ENCODE assay signal across 8 cellular contexts in the genomic region with DNA sequence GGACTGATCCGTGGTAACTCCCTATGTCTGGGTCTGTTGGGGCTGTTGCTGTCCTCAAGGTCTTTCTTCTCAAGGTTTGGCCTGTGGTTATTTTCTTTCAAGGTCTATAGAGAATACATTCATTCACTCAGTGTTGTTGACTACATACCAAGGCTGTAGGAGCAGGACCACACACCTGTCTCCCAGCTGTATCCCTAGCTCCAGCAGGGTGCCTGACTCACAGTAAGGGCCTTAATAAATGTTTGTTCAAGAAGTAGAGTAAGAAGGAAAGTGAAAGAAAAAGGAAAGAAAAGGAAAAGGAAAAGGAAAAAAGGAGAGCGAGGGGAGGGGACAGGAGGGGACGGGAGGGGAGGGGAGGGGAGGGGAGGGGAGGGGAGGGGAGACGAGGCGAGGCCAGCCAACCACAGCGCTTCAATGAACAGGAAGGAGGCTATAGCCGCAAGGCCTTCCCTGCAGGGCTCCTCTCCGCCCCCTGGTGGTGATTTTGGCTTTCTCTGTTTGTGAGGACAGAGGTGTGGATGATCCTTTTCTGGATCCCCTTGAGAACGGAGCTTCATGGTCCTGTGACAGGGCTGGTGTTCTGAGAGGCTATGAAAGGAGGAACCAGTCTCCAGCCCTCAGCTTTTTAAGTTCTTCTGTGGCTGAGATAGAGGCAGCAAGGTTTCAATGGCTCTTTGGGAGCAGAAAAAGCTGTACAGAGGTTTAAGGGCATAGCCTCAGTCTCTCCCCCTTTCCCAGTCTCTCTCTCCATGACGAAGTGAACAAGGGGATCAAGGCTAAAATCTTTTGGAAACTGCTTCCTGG. TPM values are rescaled to one million over a fixed set of nuclear protein-coding genes. Genes with fewer than 3 reads are reported as not detected.
DNase-seq lines count a peak whose midpoint lies in the region; ATAC-seq and TF ChIP-seq lines count a peak whose summit lies in the region.

No MANE protein-coding gene starts in this region.

- TF ChIP-seq CTCF in AG04449 (IDR thresholded peaks at IDR 0.05; ENCODE audit: insufficient read depth, low read length, missing control alignments) = peak; percentile 30

- ATAC-seq in GM18867 (IDR thresholded peaks at IDR 0.05; ENCODE audit: unreplicated experiment) (peak; percentile 54), left colon (peak; percentile 29), GM19023 (IDR thresholded peaks at IDR 0.05; ENCODE audit: unreplicated experiment) (no peak)

- intact Hi-C loops in left colon (cut with DNase I, micrococcal nuclease) = no loop called here

- DNase-seq in AG04449 (ENCODE audit: low read depth, low spot score) = no peak
- DNase-seq in RPMI8226 = peak; percentile 59
- DNase-seq in activated effector memory CD4-positive, alpha-beta T cell treated with anti-CD3 and anti-CD28 coated beads, Interleukin-2, amount 50 U/mL, for 16 hours = peak; percentile 86
- DNase-seq in left colon = peak; percentile 37 to 65
- peak; percentile 59 for DNase-seq in stimulated activated naive CD4-positive, alpha-beta T cell treated with Interleukin-2 at 50 U/mL for 16 hours (lab: John Stamatoyannopoulos, UW)
- DNase-seq in 8988T = no peak

- POLR2A ChIA-PET in AG04449 (lab: Yijun Ruan, JAX) = no interaction called here

- no peak overlapping the region for H3K4me3 ChIP-seq in AG04449 (ENCODE audit: low read depth, low read length)

- CTCF ChIA-PET in AG04449 (lab: Yijun Ruan, JAX) = interaction anchor here (0.6 to 3.3 kb wide), 2 partner anchors 21 to 446 kb away, joined by 3 to 17 read pairs; no protein-coding TSS in a partner anchor

RNA-seq across cellular contexts. Expression of gene LCE5A, which starts 30.6 kb away (rescaled TPM):
- not detected for total RNA-seq in left colon

RNA-seq across cellular contexts. Expression of gene CRCT1, which starts 34.3 kb away (rescaled TPM):
- total RNA-seq in left colon = not detected

Comparison
In these comparisons a context has a peak if more than half of its experiments do, and no peak if none do; other contexts are left out.
1. DNase-seq: peak in RPMI8226 (single experiment), activated effector memory CD4-positive, alpha-beta T cell treated with anti-CD3 and anti-CD28 coated beads, Interleukin-2, amount 50 U/mL, for 16 hours (single experiment), left colon (2 of 2) and stimulated activated naive CD4-positive, alpha-beta T cell treated with Interleukin-2 at 50 U/mL for 16 hours (single experiment); none in AG04449 (single experiment) and 8988T (single experiment).